Comparison of ENCODE assay signal across 26 cellular contexts in the genomic region with DNA sequence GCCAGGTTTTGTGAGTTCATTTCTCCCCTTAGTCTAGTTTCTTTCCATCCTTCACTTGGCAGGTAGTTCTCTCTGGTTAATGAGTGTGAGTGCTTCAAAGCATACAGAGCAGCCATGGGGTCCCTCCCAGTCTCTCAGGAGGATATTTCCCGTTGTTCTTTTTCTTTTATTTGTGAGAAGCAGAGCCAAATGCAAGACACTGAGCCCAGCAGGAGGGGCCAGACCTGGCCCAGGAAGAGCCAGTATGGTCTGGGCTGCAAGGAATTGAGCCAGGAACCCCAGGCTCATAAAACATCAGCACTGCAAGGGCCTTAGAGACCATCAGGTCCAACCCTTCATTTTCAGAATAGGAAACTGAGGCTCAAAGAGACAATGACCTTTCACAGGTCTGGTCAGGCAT. TPM values are rescaled to one million over a fixed set of nuclear protein-coding genes. Genes with fewer than 3 reads are reported as not detected.
"Had no signal": no experiment of that assay in that cellular context is flagged by ENCODE, and none has a peak within 500 bp of the region (broad histone marks: within the 10 kb centered on the region; RNA-seq: fewer than 3 reads in every experiment).

No MANE protein-coding gene starts in this region.

- ATAC-seq: activated CD8-positive, alpha-beta T cell treated with anti-CD3 and anti-CD28 coated beads for 36 hours; body of pancreas had no signal

- H3K27me3 ChIP-seq: body of pancreas, breast epithelium, Peyer's patch, SJSA1 had no signal

- H3K27ac ChIP-seq: body of pancreas, breast epithelium, Peyer's patch, SJSA1, VCaP had no signal

- H3K36me3 ChIP-seq: breast epithelium, Peyer's patch, SJSA1 had no signal

- H3K4me1 ChIP-seq: body of pancreas, breast epithelium had no signal

- H3K4me3 ChIP-seq: body of pancreas, breast epithelium, Peyer's patch, SJSA1 had no signal

- H3K9me3 ChIP-seq: body of pancreas, breast epithelium, Peyer's patch, SJSA1, SK-N-SH had no signal

- DNase-seq: activated CD4-positive, alpha-beta T cell treated with anti-CD3 and anti-CD28 coated beads, Interleukin-2, amount 10 ng/mL, durations not matched to agents 24 days and 14 days; activated CD4-positive, alpha-beta T cell treated with anti-CD3 and anti-CD28 coated beads, Interleukin-2, amount 50 U/mL, for 4 hours; activated CD8-positive, alpha-beta T cell treated with anti-CD3 and anti-CD28 coated beads for 36 hours; activated gamma-delta T cell; activated naive CD4-positive, alpha-beta T cell treated with Interleukin-2 at 50 U/mL for 16 hours; activated naive CD8-positive, alpha-beta T cell treated with anti-CD3 and anti-CD28 coated beads, Interleukin-2, amount 10 ng/mL, durations not matched to agents 7 days and 5 days; activated T-cell treated with anti-CD3 and anti-CD28 coated beads, Interleukin-2, amount 50 U/mL, for 24 hours; body of pancreas; Kasumi-1; KG1; MM.1S; MV-4-11; NCI-H1092; NCI-H146; NCI-H187; NCI-H2029 treated with DMSO at 0.1 percent for 48 hours; NCI-H2107; NCI-H345; NCI-H524 treated with DMSO at 0.1 percent for 48 hours; Peyer's patch; RPMI8226; SHP77 treated with DMSO at 0.1 percent for 48 hours; SK-N-SH had no signal

RNA-seq across cellular contexts. Expression of gene PLCE1, which starts 52.4 kb away (rescaled TPM):
- total RNA-seq: activated CD4-positive, alpha-beta T cell treated with anti-CD3 and anti-CD28 coated beads, Interleukin-2, amount 10 ng/mL, durations not matched to agents 24 days and 14 days; activated CD8-positive, alpha-beta T cell treated with anti-CD3 and anti-CD28 coated beads for 36 hours; activated naive CD8-positive, alpha-beta T cell treated with anti-CD3 and anti-CD28 coated beads, Interleukin-2, amount 10 ng/mL, durations not matched to agents 7 days and 5 days had no signal
